ENCODE assay signal across 8 cellular contexts in the genomic region with DNA sequence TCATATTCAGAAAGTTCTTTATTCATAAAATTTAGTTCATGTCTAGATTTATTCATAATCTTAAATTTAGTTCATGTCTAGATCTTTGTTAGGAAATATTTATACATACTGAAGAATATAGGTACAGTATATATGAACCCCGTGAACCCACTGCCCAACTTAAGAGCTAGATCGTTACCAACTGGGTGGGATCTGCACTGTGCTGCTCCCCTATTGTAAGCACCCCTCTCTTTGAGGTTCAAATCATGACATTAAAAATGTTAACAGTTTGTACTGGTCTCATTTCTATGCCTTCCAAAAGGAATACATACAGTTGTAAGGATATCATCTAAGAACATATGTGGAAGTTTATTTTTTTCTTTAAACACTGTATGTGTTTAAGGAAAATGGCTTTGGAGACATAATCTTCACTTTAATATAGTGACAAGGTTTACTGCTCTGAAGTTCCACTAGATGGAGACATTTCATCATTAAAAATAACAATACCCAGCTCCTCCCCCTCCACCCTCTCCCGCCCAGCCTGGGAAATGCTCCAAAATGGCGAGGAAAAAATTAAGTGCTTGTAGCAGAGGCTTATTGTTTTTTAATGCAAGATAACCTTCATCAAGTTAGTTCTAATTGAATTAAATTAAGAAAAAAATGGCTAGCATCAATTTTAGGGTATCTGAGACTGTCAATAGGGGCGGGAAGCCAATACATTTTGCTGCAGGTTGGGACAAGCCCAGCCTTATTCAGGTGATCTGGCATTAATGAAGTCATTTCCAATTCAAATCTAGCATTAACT.
A peak's percentile ranks its signal among the peaks of the same experiment; 100 is the strongest.
DNase-seq lines count a peak whose midpoint lies in the region; ATAC-seq, FAIRE-seq and TF ChIP-seq lines count a peak whose summit lies in the region.

No MANE protein-coding gene starts in this region.

- no peak overlapping the region for H3K27ac ChIP-seq in AG04450 (ENCODE audit: low read depth, low read length)

- H3K27me3 ChIP-seq in AG04450 (ENCODE audit: control insufficient read depth, insufficient read depth, low read length) = no peaks in the 10 kb centered on the region

- peak; percentile 94 for FAIRE-seq in GM18507 (lab: Jason Lieb, UNC)

- CTCF ChIA-PET in AG04450 (lab: Charles Lee) = interaction anchor here (0.5 to 7.2 kb wide), 24 partner anchors 8 to 453 kb away, joined by 3 to 175 read pairs (median 4); a partner anchor contains a TSS

- TF ChIP-seq CTCF in AG04450 (IDR thresholded peaks at IDR 0.05; ENCODE audit: low read depth, low read length) = peak; percentile 62

- peak; percentile 88 for ATAC-seq in HG02981 (IDR thresholded peaks at IDR 0.05; ENCODE audit: unreplicated experiment)

- DNase-seq in AG04450 (ENCODE audit: low read depth, low spot score) (no peak), GM18507 (ENCODE audit: extremely low spot score, insufficient read length, low read depth) (peak; percentile 57), NCI-H2029 (lab: John Stamatoyannopoulos, UW) (peak; percentile 83), UCSD-AML1 (lab: John Stamatoyannopoulos, UW; ENCODE audit: unreplicated experiment) (peak; percentile 35), kidney glomerular epithelial cell (lab: John Stamatoyannopoulos, UW) (peak; percentile 45)
- DNase-seq in central memory CD4-positive, alpha-beta T cell = peak; percentile 74
- peak; percentile 56 to 61 for DNase-seq in stimulated activated CD4-positive, alpha-beta T cell treated with anti-CD3 and anti-CD28 coated beads, Interleukin-2, amount 100 ng/mL, for 24 hours

- no peak overlapping the region for H3K4me3 ChIP-seq in AG04450 (ENCODE audit: low read depth, low read length)

- H3K9me3 ChIP-seq in AG04450 (ENCODE audit: control insufficient read depth, insufficient read depth, low read length) = no peaks in the 10 kb centered on the region

- POLR2A ChIA-PET in AG04450 (lab: Yijun Ruan, JAX) = no interaction called here
